ENCODE assay signal across 12 cellular contexts in the genomic region with DNA sequence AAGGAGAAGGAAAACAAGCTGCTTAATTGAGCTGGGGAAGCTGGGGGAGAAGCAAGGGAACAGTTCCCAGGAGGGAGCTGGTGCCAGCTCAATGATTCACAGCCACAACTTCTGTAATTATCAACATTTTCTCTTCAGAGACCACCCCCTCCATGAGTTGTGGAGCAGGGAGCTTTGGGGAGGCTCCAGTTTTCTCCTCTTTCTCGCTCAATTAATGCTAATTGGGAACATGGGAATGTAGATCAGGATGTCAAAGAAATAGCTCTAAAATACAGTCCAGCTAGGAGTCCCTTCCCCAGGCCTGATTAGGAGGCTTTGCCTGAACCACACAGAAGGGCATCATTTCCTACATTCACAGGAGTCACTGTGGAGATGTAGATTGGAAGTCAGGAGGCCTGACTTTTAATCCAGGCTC. TPM values are rescaled to one million over a fixed set of nuclear protein-coding genes. Genes with fewer than 3 reads are reported as not detected.
A peak's percentile ranks its signal among the peaks of the same experiment; 100 is the strongest.
DNase-seq lines count a peak whose midpoint lies in the region; ATAC-seq lines count a peak whose summit lies in the region.
"Had no signal": no experiment of that assay in that cellular context is flagged by ENCODE, and none has a peak within 500 bp of the region (broad histone marks: within the 10 kb centered on the region; RNA-seq: fewer than 3 reads in every experiment).

No MANE protein-coding gene starts in this region.

- H3K36me3 ChIP-seq in CD4-positive, alpha-beta memory T cell (ENCODE audit: insufficient read depth, low read length), result no peaks in the 10 kb centered on the region

- H3K4me3 Mint-ChIP-seq in CD4-positive, alpha-beta memory T cell, result peak overlapping the region in 4 of 8 donors; percentile 29 to 77 (median 52)
- no peak overlapping the region for H3K4me3 Mint-ChIP-seq in activated CD4-positive, alpha-beta memory T cell treated with anti-CD3 and anti-CD28 coated beads, Interleukin-2, amount 10 ng/mL, durations not matched to agents 7 days and 5 days
- H3K4me3 Mint-ChIP-seq in memory B cell, result no peak overlapping the region
- H3K4me3 Mint-ChIP-seq: activated naive CD4-positive, alpha-beta T cell treated with anti-CD3 and anti-CD28 coated beads, Interleukin-2, amount 50 U/mL, for 24 hours; stimulated activated memory B cell treated with anti-CD40 and anti-IgM and Interleukin-4, amounts not matched to agents 10 μg/mL and 1 μg/mL and 100 μg/mL, for 72 hours had no signal

- H3K27ac Mint-ChIP-seq in CD4-positive, alpha-beta memory T cell, result peak overlapping the region in 6 of 7 donors; percentile 27 to 92 (median 61)
- H3K27ac Mint-ChIP-seq in activated CD4-positive, alpha-beta memory T cell treated with anti-CD3 and anti-CD28 coated beads, Interleukin-2, amount 10 ng/mL, durations not matched to agents 7 days and 5 days, result peak overlapping the region; percentile 89
- H3K27ac Mint-ChIP-seq in memory B cell, result peak overlapping the region; percentile 13
- H3K27ac Mint-ChIP-seq: stimulated activated memory B cell treated with anti-CD40 and anti-IgM and Interleukin-4, amounts not matched to agents 10 μg/mL and 1 μg/mL and 100 μg/mL, for 72 hours had no signal

- H3K27ac ChIP-seq in CD4-positive, alpha-beta memory T cell (ENCODE audit: low read depth, low read length), result no peak overlapping the region

- intact Hi-C loops in CD4-positive, alpha-beta memory T cell (cut with micrococcal nuclease), result no loop called here

- no peaks in the 10 kb centered on the region for H3K27me3 ChIP-seq in CD4-positive, alpha-beta memory T cell (ENCODE audit: insufficient read depth, low read length)

- H3K4me1 Mint-ChIP-seq in CD4-positive, alpha-beta memory T cell, result peaks cover 19 to 28% (median 25%) of the 10 kb centered on the region in 4 donors
- peaks cover 29% of the 10 kb centered on the region for H3K4me1 Mint-ChIP-seq in activated CD4-positive, alpha-beta memory T cell treated with anti-CD3 and anti-CD28 coated beads, Interleukin-2, amount 10 ng/mL, durations not matched to agents 7 days and 5 days
- no peaks in the 10 kb centered on the region for H3K4me1 Mint-ChIP-seq in memory B cell
- H3K4me1 Mint-ChIP-seq: stimulated activated memory B cell treated with anti-CD40 and anti-IgM and Interleukin-4, amounts not matched to agents 10 μg/mL and 1 μg/mL and 100 μg/mL, for 72 hours had no signal

- H3K27me3 Mint-ChIP-seq in CD4-positive, alpha-beta memory T cell, result no peaks in the 10 kb centered on the region
- H3K27me3 Mint-ChIP-seq in activated CD4-positive, alpha-beta memory T cell treated with anti-CD3 and anti-CD28 coated beads, Interleukin-2, amount 10 ng/mL, durations not matched to agents 7 days and 5 days, result no peaks in the 10 kb centered on the region
- peaks cover 2% of the 10 kb centered on the region for H3K27me3 Mint-ChIP-seq in memory B cell

- CTCF ChIA-PET in CD4-positive, alpha-beta memory T cell (lab: Charles Lee; ENCODE audit: partially characterized antibody), result interaction anchor here (0.8 to 1.0 kb wide), 2 partner anchors 24 to 110 kb away, joined by 3 read pairs; no protein-coding TSS in a partner anchor
- CTCF ChIA-PET in activated CD4-positive, alpha-beta memory T cell treated with anti-CD3 and anti-CD28 coated beads, Interleukin-2, amount 10 ng/mL, durations not matched to agents 7 days and 5 days (lab: Charles Lee), result interaction anchor here (0.8 to 2.2 kb wide), 3 partner anchors 12 to 179 kb away, joined by 3 to 11 read pairs (median 8); no protein-coding TSS in a partner anchor

- peaks cover 27% of the 10 kb centered on the region for H3K4me1 ChIP-seq in CD4-positive, alpha-beta memory T cell (ENCODE audit: insufficient read depth, low read length)

- POLR2A ChIA-PET in CD4-positive, alpha-beta memory T cell (lab: Charles Lee; ENCODE audit: partially characterized antibody), result interaction anchor here (1.0 to 1.1 kb wide), 2 partner anchors 112 to 115 kb away, joined by 3 to 4 read pairs; a partner anchor contains a TSS
- POLR2A ChIA-PET in activated CD4-positive, alpha-beta memory T cell treated with anti-CD3 and anti-CD28 coated beads, Interleukin-2, amount 10 ng/mL, durations not matched to agents 7 days and 5 days (lab: Charles Lee), result interaction anchor here (1.0 to 2.3 kb wide), 9 partner anchors 11 to 1105 kb away, joined by 3 to 34 read pairs (median 5); a partner anchor contains a TSS

- ATAC-seq in GM21360 (IDR thresholded peaks at IDR 0.05; ENCODE audit: unreplicated experiment), result peak; percentile 6
- no peak for ATAC-seq in memory B cell (ENCODE audit: low read depth)
- no peak for ATAC-seq in GM21526 (IDR thresholded peaks at IDR 0.05; ENCODE audit: low FRiP score, unreplicated experiment)
- no peak for ATAC-seq in GM18909 (IDR thresholded peaks at IDR 0.05; ENCODE audit: poor library complexity, unreplicated experiment)
- no peak for ATAC-seq in GM21447 (IDR thresholded peaks at IDR 0.05; ENCODE audit: unreplicated experiment)
- ATAC-seq: stimulated activated memory B cell treated with anti-CD40 and anti-IgM and Interleukin-4, amounts not matched to agents 10 μg/mL and 1 μg/mL and 100 μg/mL, for 72 hours had no signal

- H3K9me3 Mint-ChIP-seq in CD4-positive, alpha-beta memory T cell, result no peaks in the 10 kb centered on the region
- peaks cover 3% of the 10 kb centered on the region for H3K9me3 Mint-ChIP-seq in activated CD4-positive, alpha-beta memory T cell treated with anti-CD3 and anti-CD28 coated beads, Interleukin-2, amount 10 ng/mL, durations not matched to agents 7 days and 5 days
- no peaks in the 10 kb centered on the region for H3K9me3 Mint-ChIP-seq in memory B cell
- H3K9me3 Mint-ChIP-seq: activated naive CD4-positive, alpha-beta T cell treated with anti-CD3 and anti-CD28 coated beads, Interleukin-2, amount 50 U/mL, for 24 hours had no signal

- no peaks in the 10 kb centered on the region for H3K9me3 ChIP-seq in CD4-positive, alpha-beta memory T cell (ENCODE audit: control insufficient read depth in 1 of 2, low read length in 2 of 2)

- H3K36me3 Mint-ChIP-seq in CD4-positive, alpha-beta memory T cell, result no peaks in the 10 kb centered on the region
- peaks cover 15% of the 10 kb centered on the region for H3K36me3 Mint-ChIP-seq in activated CD4-positive, alpha-beta memory T cell treated with anti-CD3 and anti-CD28 coated beads, Interleukin-2, amount 10 ng/mL, durations not matched to agents 7 days and 5 days (ENCODE audit: low read depth)
- no peaks in the 10 kb centered on the region for H3K36me3 Mint-ChIP-seq in memory B cell
- H3K36me3 Mint-ChIP-seq: activated naive CD4-positive, alpha-beta T cell treated with anti-CD3 and anti-CD28 coated beads, Interleukin-2, amount 50 U/mL, for 24 hours; stimulated activated memory B cell treated with anti-CD40 and anti-IgM and Interleukin-4, amounts not matched to agents 10 μg/mL and 1 μg/mL and 100 μg/mL, for 72 hours had no signal

- DNase-seq in CD4-positive, alpha-beta memory T cell, result no peak
- DNase-seq in activated CD4-positive, alpha-beta memory T cell treated with anti-CD3 and anti-CD28 coated beads, Interleukin-2, amount 10 ng/mL, durations not matched to agents 7 days and 5 days, result no peak
- DNase-seq in memory B cell (ENCODE audit: low spot score in 2 of 2) (no peak), foreskin melanocyte (no peak)
- DNase-seq: COR-L47; stimulated activated CD4-positive, alpha-beta T cell treated with anti-CD3 and anti-CD28 coated beads, Interleukin-12 subunit alpha, Interleukin-12 subunit beta, amount 100 ng/mL, for 4 hours had no signal

- H3K4me3 ChIP-seq in CD4-positive, alpha-beta memory T cell (ENCODE audit: low read length in 2 of 2), result no peak overlapping the region

RNA-seq across cellular contexts. Expression of a gene that starts 12.2 kb away (rescaled TPM):
- under 1 TPM; 0.50 to 0.55 TPM for total RNA-seq in CD4-positive, alpha-beta memory T cell
- polyA plus RNA-seq in CD4-positive, alpha-beta memory T cell, result under 1 TPM; 0.29 to 0.57 TPM
- not detected for total RNA-seq in activated CD4-positive, alpha-beta memory T cell treated with anti-CD3 and anti-CD28 coated beads, Interleukin-2, amount 10 ng/mL, durations not matched to agents 7 days and 5 days

RNA-seq across cellular contexts. Expression of a gene that starts 38.0 kb away (rescaled TPM):
- not detected for total RNA-seq in CD4-positive, alpha-beta memory T cell
- polyA plus RNA-seq in CD4-positive, alpha-beta memory T cell, result not detected
- not detected for total RNA-seq in activated CD4-positive, alpha-beta memory T cell treated with anti-CD3 and anti-CD28 coated beads, Interleukin-2, amount 10 ng/mL, durations not matched to agents 7 days and 5 days

RNA-seq across cellular contexts. Expression of a gene that starts 47.0 kb away (rescaled TPM):
- not detected for total RNA-seq in CD4-positive, alpha-beta memory T cell
- not detected for polyA plus RNA-seq in CD4-positive, alpha-beta memory T cell
- total RNA-seq in activated CD4-positive, alpha-beta memory T cell treated with anti-CD3 and anti-CD28 coated beads, Interleukin-2, amount 10 ng/mL, durations not matched to agents 7 days and 5 days, result not detected

Comparison
In these comparisons a context has a peak if more than half of its experiments do, and no peak if none do; other contexts are left out.
1. H3K27ac Mint-ChIP-seq: peak in every context shown above with its lines; median percentile 89 in activated CD4-positive, alpha-beta memory T cell treated with anti-CD3 and anti-CD28 coated beads, Interleukin-2, amount 10 ng/mL, durations not matched to agents 7 days and 5 days; 61 in CD4-positive, alpha-beta memory T cell; 13 in memory B cell.